ENCODE assay signal across 1 cellular context in genomic region chr12:121089813-121090430, GRCh38.
TF ChIP-seq lines count a peak whose summit lies in the region.

No MANE protein-coding gene starts in this region.

TF ChIP-seq in HepG2, 621 proteins besides CTCF, POLR2A, EP300 and RAD21 (continues in another document):
- TF ChIP-seq ZBTB20 (CRISPR knock-in tag; IDR thresholded peaks at IDR 0.05; ENCODE audit: borderline replicate concordance, low read depth) (0 out of 2 replicates have a peak, but pooled peaks have one; percentile 3), ISL2 (CRISPR knock-in tag; IDR thresholded peaks at IDR 0.05) (no peak), GATAD2A (CRISPR knock-in tag; IDR thresholded peaks at IDR 0.05) (0 out of 2 replicates have a peak, but pooled peaks have one; percentile 8), KDM4B (CRISPR knock-in tag; IDR thresholded peaks at IDR 0.05) (no peak), ZBTB34 (CRISPR knock-in tag; IDR thresholded peaks at IDR 0.05) (0 out of 2 replicates have a peak, but pooled peaks have one; percentile 7), ZFP37 (CRISPR knock-in tag; IDR thresholded peaks at IDR 0.05; ENCODE audit: borderline replicate concordance) (no peak), ZNF703 (CRISPR knock-in tag; IDR thresholded peaks at IDR 0.05; ENCODE audit: borderline replicate concordance) (0 out of 2 replicates have a peak, but pooled peaks have one; percentile 38), ZNF292 (CRISPR knock-in tag; IDR thresholded peaks at IDR 0.05; ENCODE audit: borderline replicate concordance, low read depth) (peak; percentile 2; the same call in 1 of the 2 replicates), CBFB (CRISPR knock-in tag; IDR thresholded peaks at IDR 0.05) (no peak), THAP11 (CRISPR knock-in tag; IDR thresholded peaks at IDR 0.05) (no peak), ZNF788 (CRISPR knock-in tag; IDR thresholded peaks at IDR 0.05; ENCODE audit: borderline replicate concordance) (no peak), KIAA2018 (CRISPR knock-in tag; IDR thresholded peaks at IDR 0.05; ENCODE audit: borderline replicate concordance) (no peak), CERS6 (CRISPR knock-in tag; IDR thresholded peaks at IDR 0.05) (no peak), ZNF121 (CRISPR knock-in tag; IDR thresholded peaks at IDR 0.05) (no peak), HOXA3 (CRISPR knock-in tag; IDR thresholded peaks at IDR 0.05) (no peak), ZFY (CRISPR knock-in tag; IDR thresholded peaks at IDR 0.05) (peak; percentile 8; the same call in 1 of the 2 replicates), BATF2 (CRISPR knock-in tag; IDR thresholded peaks at IDR 0.05) (no peak), ZNF512B (CRISPR knock-in tag; IDR thresholded peaks at IDR 0.05; ENCODE audit: borderline replicate concordance) (no peak), FOXP4 (CRISPR knock-in tag; IDR thresholded peaks at IDR 0.05) (no peak), ZNF558 (CRISPR knock-in tag; IDR thresholded peaks at IDR 0.05; ENCODE audit: borderline replicate concordance) (no peak), ZNF747 (CRISPR knock-in tag; IDR thresholded peaks at IDR 0.05; ENCODE audit: borderline replicate concordance) (0 out of 2 replicates have a peak, but pooled peaks have one; percentile 5), FOXK2 (IDR thresholded peaks at IDR 0.05) (no peak), ZGPAT (CRISPR knock-in tag; IDR thresholded peaks at IDR 0.05) (no peak), ZNF816 (CRISPR knock-in tag; IDR thresholded peaks at IDR 0.05; ENCODE audit: borderline replicate concordance) (no peak), SOX5 (CRISPR knock-in tag; IDR thresholded peaks at IDR 0.05; ENCODE audit: borderline replicate concordance) (no peak), ELF1 (CRISPR knock-in tag; IDR thresholded peaks at IDR 0.05) (no peak), MAF1 (CRISPR knock-in tag; IDR thresholded peaks at IDR 0.05; ENCODE audit: borderline replicate concordance) (no peak), ATF7 (IDR thresholded peaks at IDR 0.05) (peak; percentile 47; the same call in 1 of the 2 replicates), ATF7 (CRISPR knock-in tag; IDR thresholded peaks at IDR 0.05) (no peak), KDM6A (CRISPR knock-in tag; IDR thresholded peaks at IDR 0.05; ENCODE audit: low read depth) (no peak), STAT6 (CRISPR knock-in tag; IDR thresholded peaks at IDR 0.05; ENCODE audit: borderline replicate concordance) (no peak), DMAP1 (CRISPR knock-in tag; IDR thresholded peaks at IDR 0.05) (no peak), ZNF777 (CRISPR knock-in tag; IDR thresholded peaks at IDR 0.05) (no peak), RFX3 (CRISPR knock-in tag; IDR thresholded peaks at IDR 0.05) (no peak), ZNF629 (CRISPR knock-in tag; conservative IDR thresholded peaks at IDR 0.05) (no peak)
